ENCODE assay signal across 17 cellular contexts in genomic region chr3:165837801-165838200, GRCh38. TPM values are rescaled to one million over a fixed set of nuclear protein-coding genes. Genes with fewer than 3 reads are reported as not detected.
A peak's percentile ranks its signal among the peaks of the same experiment; 100 is the strongest.
DNase-seq lines count a peak whose midpoint lies in the region; ATAC-seq and TF ChIP-seq lines count a peak whose summit lies in the region.
"Had no signal": no experiment of that assay in that cellular context is flagged by ENCODE, and none has a peak within 500 bp of the region (broad histone marks: within the 10 kb centered on the region; RNA-seq: fewer than 3 reads in every experiment).

No MANE protein-coding gene starts in this region.

- peak overlapping the region; percentile 14 for H3K27ac ChIP-seq in A673 (ENCODE audit: low read depth, low read length, poor library complexity, severe bottlenecking)
- H3K27ac ChIP-seq: PC-9, RWPE1 had no signal

- H3K27me3 Mint-ChIP-seq in brain = peaks cover 3% of the 10 kb centered on the region
- H3K27me3 Mint-ChIP-seq in neural crest cell (ENCODE audit: low read depth) = no peaks in the 10 kb centered on the region

- no peaks in the 10 kb centered on the region for H3K9me3 ChIP-seq in A673 (ENCODE audit: low read depth, low read length, poor library complexity, severe bottlenecking)

- H3K4me1 Mint-ChIP-seq in brain (peaks cover 49% of the 10 kb centered on the region), neural crest cell (peaks cover 26% of the 10 kb centered on the region)

- H3K4me3 Mint-ChIP-seq in brain = peak overlapping the region; percentile 55 to 89 (median 73)
- H3K4me3 Mint-ChIP-seq in neural crest cell = peak overlapping the region; percentile 66

- ATAC-seq in HG03108 (IDR thresholded peaks at IDR 0.05; ENCODE audit: unreplicated experiment) = no peak
- ATAC-seq: K562 had no signal

- DNase-seq in A673 (ENCODE audit: low spot score) = no peak
- peak; percentile 8 for DNase-seq in NCI-H69 (lab: John Stamatoyannopoulos, UW)
- DNase-seq in neural crest cell (ENCODE audit: low read depth, low spot score) = no peak
- DNase-seq in kidney tubule cell (ENCODE audit: low spot score) = no peak
- DNase-seq in NCI-H128 (lab: John Stamatoyannopoulos, UW; ENCODE audit: unreplicated experiment) = no peak
- DNase-seq in SHP77 treated with DMSO at 0.1 percent for 48 hours (lab: John Stamatoyannopoulos, UW) = no peak
- DNase-seq: AML-193, DMS79 treated with DMSO at 0.1 percent for 48 hours, MV-4-11, NCI-H187 treated with DMSO at 0.1 percent for 48 hours, NCI-H226, PC-9 had no signal

- H3K36me3 Mint-ChIP-seq in brain (no peaks in the 10 kb centered on the region), neural crest cell (ENCODE audit: low read depth) (no peaks in the 10 kb centered on the region)

- CTCF ChIA-PET in A673 (lab: Charles Lee) = no interaction called here

- TF ChIP-seq CTCF in A673 (conservative IDR thresholded peaks at IDR 0.05; ENCODE audit: low read depth, low read length) (no peak), brain (conservative IDR thresholded peaks at IDR 0.05) (no peak), neural crest cell (conservative IDR thresholded peaks at IDR 0.05) (no peak)

- H3K4me3 ChIP-seq in A673 (ENCODE audit: low read depth, low read length, poor library complexity, severe bottlenecking) = no peak overlapping the region
- H3K4me3 ChIP-seq: K562, PC-9 had no signal

- intact Hi-C loops in A673 (cut with micrococcal nuclease; ENCODE audit: unreplicated experiment) = no loop called here

- no peaks in the 10 kb centered on the region for H3K27me3 ChIP-seq in A673 (replicated peaks; ENCODE audit: insufficient read depth, low read depth, low read length, poor library complexity)

- H3K9me3 Mint-ChIP-seq in brain = no peaks in the 10 kb centered on the region
- H3K9me3 Mint-ChIP-seq in neural crest cell = no peaks in the 10 kb centered on the region

- no TSS peak for BruUV-seq in A673 (replicated peaks; lab: Mats Ljungman, UMichigan)

- peak overlapping the region in 4 of 5 experiments; percentile 15 to 58 (median 35) for H3K27ac Mint-ChIP-seq in brain
- no peak overlapping the region for H3K27ac Mint-ChIP-seq in neural crest cell (ENCODE audit: unreplicated experiment)

- H3K4me1 ChIP-seq in A673 (ENCODE audit: insufficient read depth, low read length, poor library complexity, severe bottlenecking) = peaks cover 7% of the 10 kb centered on the region

- POLR2A ChIA-PET in A673 (lab: Charles Lee; ENCODE audit: low non-redundant PET) = no interaction called here

- H3K36me3 ChIP-seq in A673 (ENCODE audit: insufficient read depth, low read length, poor library complexity, severe bottlenecking) = no peaks in the 10 kb centered on the region

RNA-seq across cellular contexts. Expression of gene BCHE, which starts 0.6 kb away (rescaled TPM):
- total RNA-seq in A673 (2021) = 22.4 and 25.0 TPM in 2 replicates
- polyA plus RNA-seq in brain (ENCODE audit: insufficient read depth, low read depth, low replicate concordance) = 2.7 TPM
- 45.2 and 52.9 TPM in 2 replicates for total RNA-seq in neural crest cell
- total RNA-seq: G401, PC-9 had no signal
